In genomic region chr17:50672831-50673551, GRCh38 we compare ENCODE assay signal across 16 cellular contexts. TPM values are rescaled to one million over a fixed set of nuclear protein-coding genes. Genes with fewer than 3 reads are reported as not detected.
A peak's percentile ranks its signal among the peaks of the same experiment; 100 is the strongest.
DNase-seq lines count a peak whose midpoint lies in the region; ATAC-seq and TF ChIP-seq lines count a peak whose summit lies in the region.
"Had no signal": no experiment of that assay in that cellular context is flagged by ENCODE, and none has a peak within 500 bp of the region (broad histone marks: within the 10 kb centered on the region; RNA-seq: fewer than 3 reads in every experiment).

No MANE protein-coding gene starts in this region.

- intact Hi-C loops in ascending aorta (cut with DNase I) (no loop called here), left ventricle myocardium superior (cut with micrococcal nuclease) (no loop called here), psoas muscle (cut with DNase I) (no loop called here)

- ATAC-seq in left ventricle myocardium superior (peak; percentile 94), psoas muscle (peak; percentile 77 to 92 (median 87)), HG02840 (IDR thresholded peaks at IDR 0.05; ENCODE audit: low FRiP score, unreplicated experiment) (no peak)
- ATAC-seq: gastroesophageal sphincter had no signal

- WGBS in psoas muscle, 3 donors = 69 to 76% (median 72%) methylated on average over 20 of the region's 20 CpGs

- no peak for TF ChIP-seq CTCF in ascending aorta (IDR thresholded peaks at IDR 0.05)
- no peak for TF ChIP-seq CTCF in psoas muscle (IDR thresholded peaks at IDR 0.05)

- peak overlapping the region; percentile 51 to 66 for H3K27ac ChIP-seq in ascending aorta
- H3K27ac ChIP-seq in psoas muscle = no peak overlapping the region
- H3K27ac ChIP-seq: gastroesophageal sphincter, SJSA1 had no signal

- H3K9me3 ChIP-seq in ascending aorta = no peaks in the 10 kb centered on the region
- no peaks in the 10 kb centered on the region for H3K9me3 ChIP-seq in psoas muscle
- H3K9me3 ChIP-seq: gastroesophageal sphincter, SJSA1 had no signal

- DNase-seq in H7 = peak; percentile 27
- DNase-seq in ascending aorta (ENCODE audit: low spot score in 2 of 2) = peak; percentile 54 to 90
- DNase-seq in left ventricle myocardium superior = peak; percentile 59
- peak; percentile 64 to 70 for DNase-seq in psoas muscle
- DNase-seq in NCI-H1105 treated with DMSO at 0.1 percent for 48 hours (lab: John Stamatoyannopoulos, UW) = no peak
- no peak for DNase-seq in DMS153 (lab: John Stamatoyannopoulos, UW)
- no peak for DNase-seq in NCI-H146 treated with DMSO at 0.1 percent for 48 hours (lab: John Stamatoyannopoulos, UW; ENCODE audit: unreplicated experiment)
- DNase-seq: activated CD4-positive, alpha-beta T cell treated with anti-CD3 and anti-CD28 coated beads, Interleukin-2, amount 10 ng/mL, durations not matched to agents 7 days and 5 days; Kasumi-1; NCI-H187; small intestine; T1000 had no signal

- peaks cover 2 to 7% of the 10 kb centered on the region in 2 donors for H3K4me1 ChIP-seq in ascending aorta
- H3K4me1 ChIP-seq in psoas muscle = no peaks in the 10 kb centered on the region
- H3K4me1 ChIP-seq: gastroesophageal sphincter had no signal

- no peak overlapping the region for H3K4me3 ChIP-seq in H7 (ENCODE audit: insufficient read depth, low read depth, low read length)
- no peak overlapping the region for H3K4me3 ChIP-seq in ascending aorta
- no peak overlapping the region for H3K4me3 ChIP-seq in psoas muscle
- H3K4me3 ChIP-seq: gastroesophageal sphincter, SJSA1 had no signal

- H3K36me3 ChIP-seq in H7 (replicated peaks; ENCODE audit: control insufficient read depth, insufficient read depth, low read length) (no peaks in the 10 kb centered on the region), ascending aorta (peaks cover 0 to 3% of the 10 kb centered on the region in 2 donors), psoas muscle (ENCODE audit: insufficient read depth in 1 of 2, low read depth in 1 of 2) (no peaks in the 10 kb centered on the region)
- H3K36me3 ChIP-seq: gastroesophageal sphincter, SJSA1 had no signal

- H3K27me3 ChIP-seq in H7 (ENCODE audit: control insufficient read depth, insufficient read depth, low read length) (no peaks in the 10 kb centered on the region), ascending aorta (no peaks in the 10 kb centered on the region), psoas muscle (ENCODE audit: insufficient read depth in 3 of 3, low read length in 2 of 3) (no peaks in the 10 kb centered on the region)
- H3K27me3 ChIP-seq: gastroesophageal sphincter, SJSA1 had no signal

RNA-seq across cellular contexts. Expression of gene ANKRD40, which starts 34.7 kb away (rescaled TPM):
- 42.0 and 46.0 TPM in 2 replicates for total RNA-seq in H7 (2014; rRNA removed; shearing (Covaris generic))
- total RNA-seq in ascending aorta = 35.4 TPM
- 54.4 TPM for total RNA-seq in left ventricle myocardium superior
- total RNA-seq in psoas muscle = 100 to 1,000 TPM in 3 of 4 donors, 10 to 100 TPM in 1; 91.8 to 132 (median 112) TPM
- 100 to 1,000 TPM in 1 of 3 donors, 10 to 100 TPM in 2; 42.6 to 155 (median 46.6) TPM for polyA plus RNA-seq in psoas muscle

RNA-seq across cellular contexts. Expression of gene ABCC3, which starts 38.3 kb away (rescaled TPM):
- total RNA-seq in H7 (2014; rRNA removed; shearing (Covaris generic)) = 0.33 and 0.48 TPM in 2 replicates
- total RNA-seq in ascending aorta = 30.2 TPM
- total RNA-seq in left ventricle myocardium superior = 0.37 TPM
- 1 to 10 TPM in 2 of 4 donors, under 1 TPM in 2; 0.36 to 1.6 (median 0.94) TPM for total RNA-seq in psoas muscle
- polyA plus RNA-seq in psoas muscle = 1 to 10 TPM in 1 of 3 donors, under 1 TPM in 2; 0.39 to 1.2 (median 0.45) TPM
- total RNA-seq: activated CD4-positive, alpha-beta T cell treated with anti-CD3 and anti-CD28 coated beads, Interleukin-2, amount 10 ng/mL, durations not matched to agents 7 days and 5 days; neural crest cell had no signal

RNA-seq across cellular contexts. Expression of gene LUC7L3, which starts 46.4 kb away (rescaled TPM):
- total RNA-seq in H7 (2014; rRNA removed; shearing (Covaris generic)) = 45.4 and 76.9 TPM in 2 replicates
- total RNA-seq in ascending aorta (32.0 TPM), left ventricle myocardium superior (53.3 TPM), psoas muscle (10 to 100 TPM; 25.4 to 55.9 (median 49.9) TPM)
- 100 to 1,000 TPM in 1 of 3 donors, 10 to 100 TPM in 2; 33.4 to 108 (median 49.2) TPM for polyA plus RNA-seq in psoas muscle

Comparison
In these comparisons a context has a peak if more than half of its experiments do, and no peak if none do; other contexts are left out.
1. DNase-seq: peak in H7 (single experiment), ascending aorta (2 of 2), left ventricle myocardium superior (single experiment) and psoas muscle (2 of 2); none in NCI-H1105 treated with DMSO at 0.1 percent for 48 hours (single experiment), DMS153 (single experiment) and NCI-H146 treated with DMSO at 0.1 percent for 48 hours (single experiment).
2. RNA of gene ABCC3, which starts 38.3 kb away (total RNA-seq): 30.2 TPM in ascending aorta (single experiment); 0.36 to 1.6 TPM in psoas muscle, 0.33 to 0.48 TPM in H7 and 0.37 TPM in left ventricle myocardium superior (single experiment); every median in the first group is over 10 times any median in the second.